ENCODE assay signal across 15 cellular contexts in the genomic region with DNA sequence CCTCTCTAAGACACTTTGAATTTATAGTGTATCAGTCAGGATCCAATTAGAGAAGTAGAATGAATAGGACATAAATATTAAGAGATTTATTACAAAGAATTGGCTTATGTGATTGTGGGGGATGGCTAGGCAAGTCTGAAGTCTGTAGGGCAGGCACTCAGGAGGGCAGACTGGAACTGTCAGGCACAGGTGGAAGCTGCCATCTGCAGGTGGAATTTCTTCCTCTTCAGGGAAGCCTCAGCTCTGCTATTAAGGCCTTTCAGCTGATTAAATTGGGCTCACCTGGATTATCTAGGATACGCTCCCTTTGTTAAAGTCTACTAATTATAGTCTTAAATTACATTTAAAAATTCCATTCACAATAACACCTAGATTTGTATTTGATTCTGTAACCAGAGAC.
DNase-seq lines count a peak whose midpoint lies in the region; ATAC-seq and TF ChIP-seq lines count a peak whose summit lies in the region.
"Had no signal": no experiment of that assay in that cellular context is flagged by ENCODE, and none has a peak within 500 bp of the region (broad histone marks: within the 10 kb centered on the region; RNA-seq: fewer than 3 reads in every experiment).

No MANE protein-coding gene starts in this region.

- H3K36me3 ChIP-seq in body of pancreas (replicated peaks in 1 of 2; ENCODE audit: insufficient read depth in 1 of 2, low read depth in 2 of 2) = no peaks in the 10 kb centered on the region
- H3K36me3 ChIP-seq: left lung, stomach had no signal

- H3K27ac ChIP-seq in body of pancreas = no peak overlapping the region
- H3K27ac ChIP-seq: left lung, RWPE1, stomach had no signal

- H3K4me3 ChIP-seq in body of pancreas = no peak overlapping the region
- H3K4me3 ChIP-seq: left lung, stomach had no signal

- 95% methylated on average over 1 of the region's 1 CpG for WGBS in body of pancreas, 2 donors

- H3K9me3 Mint-ChIP-seq in activated CD4-positive, alpha-beta T cell treated with anti-CD3 and anti-CD28 coated beads for 36 hours (ENCODE audit: low read depth) = no peaks in the 10 kb centered on the region
- H3K9me3 Mint-ChIP-seq in WTC11 (peaks cover 4% of the 10 kb centered on the region; the same call in 1 of the 2 replicates), progenitor cell of endocrine pancreas (ENCODE audit: low read depth) (no peaks in the 10 kb centered on the region)

- intact Hi-C loops in activated CD4-positive, alpha-beta T cell treated with anti-CD3 and anti-CD28 coated beads for 36 hours (cut with DNase I, micrococcal nuclease) = loop anchor here (10.0 kb wide), 2 partner anchors 398 to 1122 kb away; no protein-coding TSS in a partner anchor
- intact Hi-C loops in body of pancreas (cut with DNase I) = no loop called here

- H3K9me3 ChIP-seq in body of pancreas = no peaks in the 10 kb centered on the region
- H3K9me3 ChIP-seq: left lung, stomach had no signal

- H3K4me3 Mint-ChIP-seq in activated CD4-positive, alpha-beta T cell treated with anti-CD3 and anti-CD28 coated beads for 36 hours = no peak overlapping the region
- no peak overlapping the region for H3K4me3 Mint-ChIP-seq in WTC11
- no peak overlapping the region for H3K4me3 Mint-ChIP-seq in progenitor cell of endocrine pancreas (ENCODE audit: low read depth)

- no peaks in the 10 kb centered on the region for H3K36me3 Mint-ChIP-seq in activated CD4-positive, alpha-beta T cell treated with anti-CD3 and anti-CD28 coated beads for 36 hours (ENCODE audit: low read depth)
- H3K36me3 Mint-ChIP-seq in WTC11 (peaks cover 3% of the 10 kb centered on the region; the same call in 1 of the 2 replicates), progenitor cell of endocrine pancreas (ENCODE audit: insufficient read depth) (no peaks in the 10 kb centered on the region)

- H3K4me1 ChIP-seq in body of pancreas = no peaks in the 10 kb centered on the region
- H3K4me1 ChIP-seq: left lung had no signal

- no peaks in the 10 kb centered on the region for H3K4me1 Mint-ChIP-seq in activated CD4-positive, alpha-beta T cell treated with anti-CD3 and anti-CD28 coated beads for 36 hours
- H3K4me1 Mint-ChIP-seq in WTC11 (peaks cover 12% of the 10 kb centered on the region), progenitor cell of endocrine pancreas (ENCODE audit: low read depth) (peaks cover 18% of the 10 kb centered on the region)

- DNase-seq in activated CD4-positive, alpha-beta T cell treated with anti-CD3 and anti-CD28 coated beads for 36 hours = peak; percentile 8
- DNase-seq in activated CD4-positive, alpha-beta T cell treated with anti-CD3 and anti-CD28 coated beads for 48 hours = no peak
- DNase-seq in NCI-H2107 treated with DMSO at 0.1 percent for 48 hours (lab: John Stamatoyannopoulos, UW; ENCODE audit: unreplicated experiment) (peak; percentile 66), WTC11 (ENCODE audit: low spot score) (peak; percentile 27), progenitor cell of endocrine pancreas (ENCODE audit: low spot score, unreplicated experiment) (no peak), body of pancreas (no peak)
- DNase-seq: activated CD4-positive, CD25-positive, alpha-beta regulatory T cell treated with anti-CD3 and anti-CD28 coated beads, Interleukin-2, amount 50 U/mL, for 72 hours; activated effector memory CD4-positive, alpha-beta T cell treated with anti-CD3 and anti-CD28 coated beads, Interleukin-2, amount 50 U/mL, for 16 hours; cerebellar nuclear complex; GOT3; left lung; stomach had no signal

- H3K27me3 Mint-ChIP-seq in activated CD4-positive, alpha-beta T cell treated with anti-CD3 and anti-CD28 coated beads for 36 hours = peaks cover 7% of the 10 kb centered on the region
- H3K27me3 Mint-ChIP-seq in WTC11 (ENCODE audit: low read depth) (0 out of 2 replicates have a peak, but pooled peaks cover 2% of the 10 kb centered on the region), progenitor cell of endocrine pancreas (peaks cover 13% of the 10 kb centered on the region)

- H3K27me3 ChIP-seq in body of pancreas = no peaks in the 10 kb centered on the region
- H3K27me3 ChIP-seq: left lung had no signal

- no peak overlapping the region for H3K27ac Mint-ChIP-seq in activated CD4-positive, alpha-beta T cell treated with anti-CD3 and anti-CD28 coated beads for 36 hours
- H3K27ac Mint-ChIP-seq in WTC11 = no peak overlapping the region
- H3K27ac Mint-ChIP-seq in progenitor cell of endocrine pancreas = no peak overlapping the region

- CTCF ChIA-PET in activated CD4-positive, alpha-beta T cell treated with anti-CD3 and anti-CD28 coated beads for 36 hours (lab: Charles Lee) = interaction anchor here (0.7 to 1.2 kb wide), 5 partner anchors 11 to 93 kb away, joined by 3 to 5 read pairs (median 4); partner anchors contain the start of gene HAO2
- CTCF ChIA-PET in WTC11 (lab: Charles Lee) = interaction anchor here (0.6 to 3.4 kb wide), 30 partner anchors 9 to 1199 kb away, joined by 3 to 53 read pairs (median 5); partner anchors contain the start of gene WARS2

- POLR2A ChIA-PET in activated CD4-positive, alpha-beta T cell treated with anti-CD3 and anti-CD28 coated beads for 36 hours (lab: Charles Lee) = no interaction called here
- POLR2A ChIA-PET in WTC11 (lab: Charles Lee) = interaction anchor here (0.7 kb wide), 2 partner anchors 72 to 392 kb away, joined by 3 read pairs; no protein-coding TSS in a partner anchor

- TF ChIP-seq POLR2A in body of pancreas (IDR thresholded peaks at IDR 0.05) = no peak

- TF ChIP-seq CTCF in WTC11 (IDR thresholded peaks at IDR 0.05) = no peak
- peak; percentile 39 for TF ChIP-seq CTCF in progenitor cell of endocrine pancreas (IDR thresholded peaks at IDR 0.05; ENCODE audit: unreplicated experiment)
- no peak for TF ChIP-seq CTCF in body of pancreas (IDR thresholded peaks at IDR 0.05)

- no peak for ATAC-seq in activated CD4-positive, alpha-beta T cell treated with anti-CD3 and anti-CD28 coated beads for 36 hours
- ATAC-seq in WTC11 = peak; percentile 80
- ATAC-seq in body of pancreas = no peak
- ATAC-seq in HG03521 (IDR thresholded peaks at IDR 0.05; ENCODE audit: unreplicated experiment) = no peak
- no peak for ATAC-seq in HG02852 (IDR thresholded peaks at IDR 0.05; ENCODE audit: unreplicated experiment)
- ATAC-seq: left lung had no signal

TF ChIP-seq in WTC11, 78 proteins besides CTCF, POLR2A, EP300 and RAD21:
- TF ChIP-seq JUN (CRISPR knock-in tag; IDR thresholded peaks at IDR 0.05) (no peak), IRF2 (CRISPR knock-in tag; IDR thresholded peaks at IDR 0.05; ENCODE audit: borderline replicate concordance, low read depth) (no peak), ZBTB21 (CRISPR knock-in tag; IDR thresholded peaks at IDR 0.05; ENCODE audit: borderline replicate concordance) (no peak), TEAD1 (CRISPR knock-in tag; IDR thresholded peaks at IDR 0.05) (no peak), RELA (CRISPR knock-in tag; IDR thresholded peaks at IDR 0.05; ENCODE audit: borderline replicate concordance) (no peak), ZNF416 (CRISPR knock-in tag; IDR thresholded peaks at IDR 0.05) (no peak), HMGA2 (CRISPR knock-in tag; IDR thresholded peaks at IDR 0.05) (no peak), ZNF512 (CRISPR knock-in tag; IDR thresholded peaks at IDR 0.05; ENCODE audit: borderline replicate concordance) (no peak), ZNF138 (CRISPR knock-in tag; conservative IDR thresholded peaks at IDR 0.05) (no peak), NFE2L1 (CRISPR knock-in tag; IDR thresholded peaks at IDR 0.05) (no peak), TP53 (CRISPR knock-in tag; IDR thresholded peaks at IDR 0.05) (no peak), TCF7 (CRISPR knock-in tag; IDR thresholded peaks at IDR 0.05; ENCODE audit: low read depth) (no peak), ATF2 (CRISPR knock-in tag; IDR thresholded peaks at IDR 0.05; ENCODE audit: borderline replicate concordance, low read depth) (no peak), GABPB1 (CRISPR knock-in tag; IDR thresholded peaks at IDR 0.05) (no peak), ZNF232 (CRISPR knock-in tag; IDR thresholded peaks at IDR 0.05) (no peak)

Comparison
In these comparisons a context has a peak if more than half of its experiments do, and no peak if none do; other contexts are left out.
1. DNase-seq: peak in activated CD4-positive, alpha-beta T cell treated with anti-CD3 and anti-CD28 coated beads for 36 hours (single experiment), NCI-H2107 treated with DMSO at 0.1 percent for 48 hours (single experiment) and WTC11 (single experiment); none in activated CD4-positive, alpha-beta T cell treated with anti-CD3 and anti-CD28 coated beads for 48 hours (single experiment), progenitor cell of endocrine pancreas (single experiment) and body of pancreas (0 of 4).